In the genomic region with DNA sequence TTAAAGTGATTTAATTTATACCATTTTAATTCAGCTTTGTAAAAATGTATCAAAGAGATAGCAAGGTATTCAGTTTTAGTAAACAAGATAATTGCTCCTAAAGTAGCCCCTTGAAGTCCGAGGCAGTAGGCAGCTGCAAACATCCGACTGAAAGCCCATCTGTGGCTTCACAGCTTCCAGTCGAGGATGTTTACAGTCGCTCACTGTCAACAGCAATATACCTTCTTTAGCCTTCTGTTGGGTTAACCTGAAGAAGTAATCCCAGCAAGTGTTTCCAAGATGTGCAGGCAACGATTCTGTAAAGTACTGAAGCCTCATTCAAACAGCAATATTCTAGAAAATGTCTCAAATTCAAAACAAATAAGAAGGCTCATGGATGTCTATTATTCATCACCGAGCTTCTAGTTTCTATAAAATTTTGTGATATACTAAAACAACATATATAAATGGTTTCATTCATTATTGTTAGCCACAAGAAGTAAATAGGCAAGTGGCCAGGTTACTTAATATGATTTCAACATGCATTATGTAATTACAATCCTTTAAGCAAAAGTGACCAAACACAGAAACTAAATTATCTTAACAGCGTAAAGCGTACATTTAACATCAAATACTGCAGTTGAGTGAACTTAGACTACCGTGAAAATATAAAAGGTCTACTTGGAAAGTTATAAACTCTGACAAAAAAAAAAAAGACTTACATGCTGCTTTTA, we compare ENCODE assay signal across 12 cellular contexts.
A peak's percentile ranks its signal among the peaks of the same experiment; 100 is the strongest.
DNase-seq lines count a peak whose midpoint lies in the region; ATAC-seq and TF ChIP-seq lines count a peak whose summit lies in the region.
"Had no signal": no experiment of that assay in that cellular context is flagged by ENCODE, and none has a peak within 500 bp of the region (broad histone marks: within the 10 kb centered on the region; RNA-seq: fewer than 3 reads in every experiment).

No MANE protein-coding gene starts in this region.

- H2AFZ ChIP-seq in osteoblast (ENCODE audit: low read length): no peak overlapping the region

- H3K4me2 ChIP-seq in osteoblast (ENCODE audit: insufficient read depth, low read length): peak overlapping the region; percentile 67

- peaks cover 51% of the 10 kb centered on the region for H3K79me2 ChIP-seq in osteoblast (ENCODE audit: insufficient read depth, low read length)

- no peaks in the 10 kb centered on the region for H3K36me3 ChIP-seq in RWPE2 (ENCODE audit: low read depth)
- H3K36me3 ChIP-seq in osteoblast (ENCODE audit: insufficient read depth, low read length): peaks cover 3% of the 10 kb centered on the region
- H3K36me3 ChIP-seq in mucosa of descending colon (ENCODE audit: low read depth): no peaks in the 10 kb centered on the region

- peaks cover 41% of the 10 kb centered on the region for H3K4me1 ChIP-seq in RWPE2 (ENCODE audit: insufficient read depth, poor library complexity, severe bottlenecking)
- H3K4me1 ChIP-seq in osteoblast (ENCODE audit: insufficient read depth, low read length): peaks cover 75% of the 10 kb centered on the region
- no peaks in the 10 kb centered on the region for H3K4me1 ChIP-seq in mucosa of descending colon (ENCODE audit: low read depth)

- H3K27ac ChIP-seq in RWPE2 (ENCODE audit: poor library complexity, severe bottlenecking) (peak overlapping the region; percentile 90), osteoblast (ENCODE audit: low read depth, low read length) (peak overlapping the region; percentile 93)

- no peak overlapping the region for H3K4me3 ChIP-seq in RWPE2 (ENCODE audit: severe bottlenecking)
- peak overlapping the region; percentile 57 for H3K4me3 ChIP-seq in epithelial cell of proximal tubule (ENCODE audit: low read depth, low read length)
- H3K4me3 ChIP-seq in osteoblast (ENCODE audit: insufficient read depth, low read length): peak overlapping the region; percentile 16
- no peak overlapping the region for H3K4me3 ChIP-seq in mucosa of descending colon
- H3K4me3 ChIP-seq: GM12878 had no signal

- no peaks in the 10 kb centered on the region for H4K20me1 ChIP-seq in osteoblast (ENCODE audit: insufficient read depth, low read length)

- peak; percentile 30 for DNase-seq in ELF-1 (ENCODE audit: low read depth, low spot score)
- DNase-seq in RWPE2 (ENCODE audit: low spot score): no peak
- DNase-seq in epithelial cell of proximal tubule (ENCODE audit: low read depth): no peak
- no peak for DNase-seq in osteoblast (ENCODE audit: insufficient read length, low spot score, missing footprints)
- DNase-seq in NCI-H526 (lab: John Stamatoyannopoulos, UW): no peak
- no peak for DNase-seq in mucosa of descending colon
- DNase-seq: CD4-positive, alpha-beta memory T cell; head of caudate nucleus; OCI-M1 had no signal

- ATAC-seq in RWPE2 (ENCODE audit: low read depth) (no peak), GM19023 (IDR thresholded peaks at IDR 0.05; ENCODE audit: unreplicated experiment) (no peak), mucosa of descending colon (no peak), GM19455 (IDR thresholded peaks at IDR 0.05; ENCODE audit: unreplicated experiment) (no peak)
- ATAC-seq: GM12878 had no signal

- no peak for TF ChIP-seq CTCF in RWPE2 (IDR thresholded peaks at IDR 0.05; ENCODE audit: poor library complexity, severe bottlenecking)
- no peak for TF ChIP-seq CTCF in epithelial cell of proximal tubule (conservative IDR thresholded peaks at IDR 0.05; ENCODE audit: low read depth, low read length)
- TF ChIP-seq CTCF in osteoblast (IDR thresholded peaks at IDR 0.05; ENCODE audit: extremely low read depth, low read depth, low read length): no peak
- no peak for TF ChIP-seq CTCF in mucosa of descending colon (IDR thresholded peaks at IDR 0.05)

- H3K9me3 ChIP-seq in RWPE2 (ENCODE audit: severe bottlenecking) (no peaks in the 10 kb centered on the region), osteoblast (ENCODE audit: low read depth, low read length) (no peaks in the 10 kb centered on the region), mucosa of descending colon (no peaks in the 10 kb centered on the region)

- H3K27me3 ChIP-seq in RWPE2 (ENCODE audit: insufficient read depth, poor library complexity, severe bottlenecking) (no peaks in the 10 kb centered on the region), osteoblast (ENCODE audit: insufficient read depth, low read length) (no peaks in the 10 kb centered on the region)

- intact Hi-C loops in mucosa of descending colon (cut with DNase I, micrococcal nuclease): no loop called here

Comparison
In these comparisons a context has a peak if more than half of its experiments do, and no peak if none do; other contexts are left out.
1. H3K4me3 ChIP-seq: peak in epithelial cell of proximal tubule (single experiment) and osteoblast (single experiment); none in RWPE2 (single experiment) and mucosa of descending colon (single experiment).